7 cellular contexts compared by ENCODE assay signal in genomic region chr13:59458908-59459579, GRCh38.
A peak's percentile ranks its signal among the peaks of the same experiment; 100 is the strongest.
DNase-seq lines count a peak whose midpoint lies in the region; TF ChIP-seq lines count a peak whose summit lies in the region.

No MANE protein-coding gene starts in this region.

- H3K9ac ChIP-seq in adipocyte (ENCODE audit: low read length), result no peak overlapping the region

- DNase-seq in Kasumi-1 (lab: John Stamatoyannopoulos, UW) (peak; percentile 41 to 64), adipocyte (ENCODE audit: low read depth) (peak; percentile 79), iPS-NIHi11 (ENCODE audit: low spot score) (peak; percentile 31), type B pancreatic cell (ENCODE audit: extremely low spot score, unreplicated experiment) (no peak), NCI-H2196 treated with DMSO at 0.1 percent for 48 hours (lab: John Stamatoyannopoulos, UW; ENCODE audit: unreplicated experiment) (no peak), COR-L47 (lab: John Stamatoyannopoulos, UW) (no peak), NCI-H1048 (lab: John Stamatoyannopoulos, UW) (no peak)

- H3K36me3 Mint-ChIP-seq in type B pancreatic cell, result no peaks in the 10 kb centered on the region

- no peak overlapping the region for H3K4me3 ChIP-seq in adipocyte (ENCODE audit: low read length)

- peak overlapping the region; percentile 67 for H3K27ac Mint-ChIP-seq in type B pancreatic cell

- H3K4me1 Mint-ChIP-seq in type B pancreatic cell (ENCODE audit: unreplicated experiment), result peaks cover 29% of the 10 kb centered on the region

- no peaks in the 10 kb centered on the region for H3K9me3 ChIP-seq in adipocyte (ENCODE audit: control insufficient read depth, low read length)

- no peaks in the 10 kb centered on the region for H3K36me3 ChIP-seq in adipocyte (ENCODE audit: control insufficient read depth, insufficient read depth, low read length, severe bottlenecking)

- H3K9me3 Mint-ChIP-seq in type B pancreatic cell, result no peaks in the 10 kb centered on the region

- no peaks in the 10 kb centered on the region for H3K27me3 Mint-ChIP-seq in type B pancreatic cell

- TF ChIP-seq CTCF in type B pancreatic cell (conservative IDR thresholded peaks at IDR 0.05), result no peak

- peak overlapping the region; percentile 14 for H3K4me3 Mint-ChIP-seq in type B pancreatic cell

- H3K27me3 ChIP-seq in adipocyte (replicated peaks; ENCODE audit: control insufficient read depth, insufficient read depth, low read length), result no peaks in the 10 kb centered on the region

- no peaks in the 10 kb centered on the region for H3K4me1 ChIP-seq in adipocyte (ENCODE audit: control insufficient read depth, insufficient read depth, low read length)

Comparison
In these comparisons a context has a peak if more than half of its experiments do, and no peak if none do; other contexts are left out.
1. DNase-seq: peak in Kasumi-1 (2 of 2), adipocyte (single experiment) and iPS-NIHi11 (single experiment); none in type B pancreatic cell (single experiment), NCI-H2196 treated with DMSO at 0.1 percent for 48 hours (single experiment), COR-L47 (single experiment) and NCI-H1048 (single experiment).